ENCODE assay signal across 30 cellular contexts in the genomic region with DNA sequence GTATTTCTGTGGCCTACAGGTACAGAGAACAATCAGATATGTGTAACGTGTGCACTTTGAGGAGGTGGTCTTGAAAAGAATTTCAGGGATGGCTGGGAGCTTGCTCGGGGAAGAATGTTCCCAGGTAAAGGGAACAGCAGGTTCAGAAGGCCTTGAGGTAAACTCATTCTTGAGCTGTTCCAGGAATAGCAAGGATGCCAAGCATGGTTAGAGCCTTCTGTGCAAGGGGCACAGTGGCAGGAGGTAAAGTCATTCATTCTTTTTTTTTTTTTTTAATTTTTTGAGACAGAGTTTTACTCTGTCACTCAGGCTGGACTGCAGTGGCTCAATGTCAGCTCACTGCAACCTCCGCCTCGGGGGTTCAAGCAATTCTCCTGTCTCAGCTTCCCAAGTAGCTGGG. TPM values are rescaled to one million over a fixed set of nuclear protein-coding genes. Genes with fewer than 3 reads are reported as not detected.
"Had no signal": no experiment of that assay in that cellular context is flagged by ENCODE, and none has a peak within 500 bp of the region (broad histone marks: within the 10 kb centered on the region; RNA-seq: fewer than 3 reads in every experiment).

No MANE protein-coding gene starts in this region.

- H3K27me3 Mint-ChIP-seq: naive B cell; naive thymus-derived CD8-positive, alpha-beta T cell; natural killer cell treated with Interleukin-12 subunit alpha and Interleukin-12 subunit beta and Interleukin-15 and Interleukin-18, amount 100 ng/mL, for 72 hours; stimulated activated memory B cell treated with anti-CD40 and anti-IgM and Interleukin-4, amounts not matched to agents 10 μg/mL and 1 μg/mL and 100 μg/mL, for 72 hours; stimulated activated naive CD8-positive, alpha-beta T cell treated with anti-CD3 and anti-CD28 coated beads, Interleukin-15, amount 100 ng/mL, for 72 hours; type B pancreatic cell had no signal

- H3K36me3 Mint-ChIP-seq: natural killer cell treated with Interleukin-12 subunit alpha and Interleukin-12 subunit beta and Interleukin-15 and Interleukin-18, amount 100 ng/mL, for 72 hours had no signal

- ATAC-seq: naive thymus-derived CD8-positive, alpha-beta T cell; natural killer cell treated with Interleukin-12 subunit alpha and Interleukin-12 subunit beta and Interleukin-15 and Interleukin-18, amount 100 ng/mL, for 72 hours; pancreas; psoas muscle; right cardiac atrium; right lobe of liver; stimulated activated memory B cell treated with anti-CD40 and anti-IgM and Interleukin-4, amounts not matched to agents 10 μg/mL and 1 μg/mL and 100 μg/mL, for 72 hours; stimulated activated naive CD8-positive, alpha-beta T cell treated with anti-CD3 and anti-CD28 coated beads, Interleukin-15, amount 100 ng/mL, for 72 hours; stimulated activated naive CD8-positive, alpha-beta T cell treated with anti-CD3 and anti-CD28 coated beads, Interleukin-15, Interleukin-2, amounts not matched to agents 100 U/mL and 50 U/mL, for 24 hours; upper lobe of right lung had no signal

- H3K27me3 ChIP-seq: neutrophil, pancreas, right lobe of liver, sigmoid colon, suprapubic skin, testis, thyroid gland, tibial nerve, upper lobe of right lung, uterus had no signal

- H3K27ac ChIP-seq: neutrophil, pancreas, psoas muscle, right lobe of liver, sigmoid colon, suprapubic skin, testis, thyroid gland, tibial nerve, upper lobe of right lung, uterus had no signal

- H3K9me3 ChIP-seq: neutrophil, pancreas, psoas muscle, right lobe of liver, sigmoid colon, suprapubic skin, testis, thyroid gland, tibial nerve, upper lobe of right lung, uterus had no signal

- H3K4me3 Mint-ChIP-seq: naive B cell; natural killer cell treated with Interleukin-12 subunit alpha and Interleukin-12 subunit beta and Interleukin-15 and Interleukin-18, amount 100 ng/mL, for 72 hours; nephron progenitor cell; neural crest cell; stimulated activated memory B cell treated with anti-CD40 and anti-IgM and Interleukin-4, amounts not matched to agents 10 μg/mL and 1 μg/mL and 100 μg/mL, for 72 hours; stimulated activated naive CD8-positive, alpha-beta T cell treated with anti-CD3 and anti-CD28 coated beads, Interleukin-15, amount 100 ng/mL, for 72 hours; type B pancreatic cell had no signal

- H3K36me3 ChIP-seq: uterus had no signal

- DNase-seq: naive B cell; naive thymus-derived CD8-positive, alpha-beta T cell; nephron progenitor cell; nucleus accumbens; pancreas; psoas muscle; right cardiac atrium; right lobe of liver; sigmoid colon; small intestine; stimulated activated CD4-positive, alpha-beta T cell treated with anti-CD3 and anti-CD28 coated beads, Interleukin-15, amount 100 ng/mL, for 24 hours; stimulated activated CD4-positive, alpha-beta T cell treated with anti-CD3 and anti-CD28 coated beads, Interleukin-2, amount 100 ng/mL, for 24 hours; stimulated activated CD4-positive, alpha-beta T cell treated with anti-CD3 and anti-CD28 coated beads, Interleukin-2, amount 100 ng/mL, for 48 hours; stimulated activated CD4-positive, alpha-beta T cell treated with anti-CD3 and anti-CD28 coated beads, Interleukin-4, amount 100 ng/mL, for 24 hours; stimulated activated naive CD4-positive, alpha-beta T cell; stimulated activated naive CD8-positive, alpha-beta T cell treated with anti-CD3 and anti-CD28 coated beads, Interleukin-15, amount 100 ng/mL, for 72 hours; stimulated activated naive CD8-positive, alpha-beta T cell treated with anti-CD3 and anti-CD28 coated beads, Interleukin-15, Interleukin-2, amounts not matched to agents 100 U/mL and 50 U/mL, for 24 hours; substantia nigra; testis; thyroid gland; upper lobe of right lung; uterus had no signal

- H3K27ac Mint-ChIP-seq: naive B cell; naive thymus-derived CD8-positive, alpha-beta T cell; natural killer cell treated with Interleukin-12 subunit alpha and Interleukin-12 subunit beta and Interleukin-15 and Interleukin-18, amount 100 ng/mL, for 72 hours; nephron progenitor cell; stimulated activated memory B cell treated with anti-CD40 and anti-IgM and Interleukin-4, amounts not matched to agents 10 μg/mL and 1 μg/mL and 100 μg/mL, for 72 hours had no signal

- H3K4me3 ChIP-seq: pancreas, psoas muscle, right lobe of liver, sigmoid colon, suprapubic skin, testis, thyroid gland, tibial nerve, upper lobe of right lung, uterus had no signal

- H3K9me3 Mint-ChIP-seq: naive B cell; naive thymus-derived CD8-positive, alpha-beta T cell; natural killer cell treated with Interleukin-12 subunit alpha and Interleukin-12 subunit beta and Interleukin-15 and Interleukin-18, amount 100 ng/mL, for 72 hours; nephron progenitor cell; neural crest cell; stimulated activated memory B cell treated with anti-CD40 and anti-IgM and Interleukin-4, amounts not matched to agents 10 μg/mL and 1 μg/mL and 100 μg/mL, for 72 hours; stimulated activated naive CD8-positive, alpha-beta T cell treated with anti-CD3 and anti-CD28 coated beads, Interleukin-15, amount 100 ng/mL, for 72 hours; type B pancreatic cell had no signal

RNA-seq across cellular contexts. Expression of a gene that starts 45.7 kb away (rescaled TPM):
- total RNA-seq: naive thymus-derived CD8-positive, alpha-beta T cell; natural killer cell treated with Interleukin-12 subunit alpha and Interleukin-12 subunit beta and Interleukin-15 and Interleukin-18, amount 100 ng/mL, for 72 hours; neural crest cell; osteocyte had no signal
- polyA plus RNA-seq: naive thymus-derived CD8-positive, alpha-beta T cell had no signal
